9 cellular contexts compared by ENCODE assay signal in genomic region chr11:61968758-61969390, GRCh38. TPM values are rescaled to one million over a fixed set of nuclear protein-coding genes. Genes with fewer than 3 reads are reported as not detected.
A peak's percentile ranks its signal among the peaks of the same experiment; 100 is the strongest.
DNase-seq lines count a peak whose midpoint lies in the region; ATAC-seq and TF ChIP-seq lines count a peak whose summit lies in the region.
"Had no signal": no experiment of that assay in that cellular context is flagged by ENCODE, and none has a peak within 500 bp of the region (broad histone marks: within the 10 kb centered on the region; RNA-seq: fewer than 3 reads in every experiment).

No MANE protein-coding gene starts in this region.

- H3K9me3 Mint-ChIP-seq in activated T-cell treated with anti-CD3 and anti-CD28 coated beads, Interleukin-2, amount 50 U/mL, for 72 hours = peaks cover 0 to 2% of the 10 kb centered on the region in 2 donors

- TF ChIP-seq EP300 in tibial nerve (IDR thresholded peaks at IDR 0.05) = no peak

- H3K4me3 ChIP-seq in breast epithelium = peak overlapping the region; percentile 85 to 98 (median 89)
- peak overlapping the region; percentile 85 to 99 (median 87) for H3K4me3 ChIP-seq in tibial nerve

- no peak for ATAC-seq in activated T-cell treated with anti-CD3 and anti-CD28 coated beads, Interleukin-2, amount 50 U/mL, for 72 hours (replicated peaks in 1 of 2)

- intact Hi-C loops in breast epithelium (cut with DNase I; ENCODE audit: low total_unique reads) = no loop called here

- H3K4me1 ChIP-seq in breast epithelium = peaks cover 31 to 32% of the 10 kb centered on the region in 2 donors
- H3K4me1 ChIP-seq in tibial nerve = peaks cover 9 to 78% (median 66%) of the 10 kb centered on the region in 4 donors

- peaks cover 16 to 29% of the 10 kb centered on the region in 2 donors for H3K36me3 Mint-ChIP-seq in activated T-cell treated with anti-CD3 and anti-CD28 coated beads, Interleukin-2, amount 50 U/mL, for 72 hours (ENCODE audit: insufficient read depth in 2 of 2)

- WGBS in tibial nerve, 2 donors = 91 to 92% methylated on average over 16 of the region's 16 CpGs

- H3K27me3 Mint-ChIP-seq in activated T-cell treated with anti-CD3 and anti-CD28 coated beads, Interleukin-2, amount 50 U/mL, for 72 hours (ENCODE audit: low read depth) = no peaks in the 10 kb centered on the region

- TF ChIP-seq CTCF in breast epithelium (IDR thresholded peaks at IDR 0.05) = no peak
- no peak for TF ChIP-seq CTCF in tibial nerve (IDR thresholded peaks at IDR 0.05)

- H3K36me3 ChIP-seq in breast epithelium = no peaks in the 10 kb centered on the region
- H3K36me3 ChIP-seq in tibial nerve = peaks cover 4 to 23% (median 12%) of the 10 kb centered on the region in 3 donors

- DNase-seq in activated T-cell treated with anti-CD3 and anti-CD28 coated beads, Interleukin-2, amount 50 U/mL, for 72 hours = no peak
- DNase-seq in activated T-cell treated with anti-CD3 and anti-CD28 coated beads, Interleukin-2, amount 50 U/mL, for 1 hour = no peak
- peak; percentile 19 to 42 for DNase-seq in breast epithelium (ENCODE audit: low spot score in 2 of 2)
- DNase-seq in mesenteric fat pad (ENCODE audit: low spot score) = peak; percentile 68
- no peak for DNase-seq in tibial nerve (ENCODE audit: low spot score in 2 of 2)
- no peak for DNase-seq in NCI-H748 (lab: John Stamatoyannopoulos, UW; ENCODE audit: unreplicated experiment)
- no peak for DNase-seq in NCI-H1105 treated with DMSO at 0.1 percent for 48 hours (lab: John Stamatoyannopoulos, UW)
- no peak for DNase-seq in pons (ENCODE audit: low spot score)
- DNase-seq: effector CD4-positive, alpha-beta T cell had no signal

- peak overlapping the region; percentile 98 to 100 for H3K27ac ChIP-seq in breast epithelium
- H3K27ac ChIP-seq in tibial nerve = peak overlapping the region; percentile 99 to 100 (median 100)

- H3K27ac Mint-ChIP-seq in activated T-cell treated with anti-CD3 and anti-CD28 coated beads, Interleukin-2, amount 50 U/mL, for 72 hours = peak overlapping the region; percentile 85

- H3K4me3 Mint-ChIP-seq in activated T-cell treated with anti-CD3 and anti-CD28 coated beads, Interleukin-2, amount 50 U/mL, for 72 hours = peak overlapping the region; percentile 84 to 98

- no peaks in the 10 kb centered on the region for H3K9me3 ChIP-seq in breast epithelium
- H3K9me3 ChIP-seq in tibial nerve = no peaks in the 10 kb centered on the region

- no peak for TF ChIP-seq POLR2A in breast epithelium (IDR thresholded peaks at IDR 0.05)
- no peak for TF ChIP-seq POLR2A in tibial nerve (IDR thresholded peaks at IDR 0.05)

- H3K27me3 ChIP-seq in breast epithelium = no peaks in the 10 kb centered on the region
- no peaks in the 10 kb centered on the region for H3K27me3 ChIP-seq in tibial nerve

- peaks cover 75% of the 10 kb centered on the region for H3K4me1 Mint-ChIP-seq in activated T-cell treated with anti-CD3 and anti-CD28 coated beads, Interleukin-2, amount 50 U/mL, for 72 hours (ENCODE audit: low read depth)

RNA-seq across cellular contexts. Expression of gene FTH1, which starts 1.4 kb away (rescaled TPM):
- total RNA-seq in activated T-cell treated with anti-CD3 and anti-CD28 coated beads, Interleukin-2, amount 50 U/mL, for 72 hours = 1,000 to 10,000 TPM; 1,135 to 1,244 TPM
- total RNA-seq in breast epithelium (1,000 to 10,000 TPM; 2,151 to 6,439 (median 3,491) TPM), mesenteric fat pad (7,690 TPM), tibial nerve (1,000 to 10,000 TPM; 3,872 to 5,003 (median 4,779) TPM)

RNA-seq across cellular contexts. Expression of gene BEST1, which starts 18.7 kb away (rescaled TPM):
- 1 to 10 TPM; 1.9 to 4.1 TPM for total RNA-seq in activated T-cell treated with anti-CD3 and anti-CD28 coated beads, Interleukin-2, amount 50 U/mL, for 72 hours
- total RNA-seq in breast epithelium (10 to 100 TPM in 1 of 3 donors, 1 to 10 TPM in 2; 3.7 to 10.1 (median 5.9) TPM), mesenteric fat pad (13.2 TPM), tibial nerve (10 to 100 TPM; 33.2 to 53.2 (median 45.7) TPM)

RNA-seq across cellular contexts. Expression of gene RAB3IL1, which starts 51.5 kb away (rescaled TPM):
- total RNA-seq in activated T-cell treated with anti-CD3 and anti-CD28 coated beads, Interleukin-2, amount 50 U/mL, for 72 hours = under 1 TPM; 0.34 to 0.49 TPM
- total RNA-seq in breast epithelium (10 to 100 TPM; 11.7 to 27.9 (median 22.6) TPM), mesenteric fat pad (36.5 TPM), tibial nerve (100 to 1,000 TPM in 1 of 4 donors, 10 to 100 TPM in 3; 58.8 to 127 (median 71.1) TPM)

Comparison
In these comparisons a context has a peak if more than half of its experiments do, and no peak if none do; other contexts are left out.
1. DNase-seq: peak in breast epithelium (2 of 2) and mesenteric fat pad (single experiment); none in activated T-cell treated with anti-CD3 and anti-CD28 coated beads, Interleukin-2, amount 50 U/mL, for 72 hours (0 of 2), activated T-cell treated with anti-CD3 and anti-CD28 coated beads, Interleukin-2, amount 50 U/mL, for 1 hour (single experiment), tibial nerve (0 of 2), NCI-H748 (single experiment), NCI-H1105 treated with DMSO at 0.1 percent for 48 hours (single experiment) and pons (single experiment).
2. RNA of gene RAB3IL1, which starts 51.5 kb away (total RNA-seq): 58.8 to 127 TPM in tibial nerve, 36.5 TPM in mesenteric fat pad (single experiment) and 11.7 to 27.9 TPM in breast epithelium; 0.34 to 0.49 TPM in activated T-cell treated with anti-CD3 and anti-CD28 coated beads, Interleukin-2, amount 50 U/mL, for 72 hours; every median in the first group is over 4 times any median in the second.